In genomic region chr15:53310709-53311108, GRCh38 we compare ENCODE assay signal across 8 cellular contexts.
"Had no signal": no experiment of that assay in that cellular context is flagged by ENCODE, and none has a peak within 500 bp of the region (broad histone marks: within the 10 kb centered on the region; RNA-seq: fewer than 3 reads in every experiment).

No MANE protein-coding gene starts in this region.

- FAIRE-seq: G401.6, GM12878, GM12891, GM12892, GM18507, GM19239 had no signal

- DNase-seq: GDM1, GF-D8 had no signal

- ATAC-seq: GM12878 had no signal

- H3K4me3 ChIP-seq: GM12878 had no signal
